In genomic region chr2:168145011-168145410, GRCh38 we compare ENCODE assay signal across 19 cellular contexts.
"Had no signal": no experiment of that assay in that cellular context is flagged by ENCODE, and none has a peak within 500 bp of the region (broad histone marks: within the 10 kb centered on the region; RNA-seq: fewer than 3 reads in every experiment).

No MANE protein-coding gene starts in this region.

- H3K27ac Mint-ChIP-seq: progenitor cell of endocrine pancreas; stimulated activated naive B cell treated with anti-CD40 and anti-IgM and Interleukin-4, amounts not matched to agents 10 μg/mL and 1 μg/mL and 100 μg/mL, for 72 hours; type B pancreatic cell had no signal

- ATAC-seq: naive thymus-derived CD8-positive, alpha-beta T cell; right lobe of liver; stimulated activated naive B cell treated with anti-CD40 and anti-IgM and Interleukin-4, amounts not matched to agents 10 μg/mL and 1 μg/mL and 100 μg/mL, for 72 hours; stimulated activated naive CD8-positive, alpha-beta T cell treated with anti-CD3 and anti-CD28 coated beads, Interleukin-15, amount 100 ng/mL, for 72 hours had no signal

- H3K27me3 Mint-ChIP-seq: naive thymus-derived CD8-positive, alpha-beta T cell; progenitor cell of endocrine pancreas; stimulated activated naive B cell treated with anti-CD40 and anti-IgM and Interleukin-4, amounts not matched to agents 10 μg/mL and 1 μg/mL and 100 μg/mL, for 72 hours; stimulated activated naive CD8-positive, alpha-beta T cell treated with anti-CD3 and anti-CD28 coated beads, Interleukin-15, amount 100 ng/mL, for 72 hours; type B pancreatic cell had no signal

- H3K27ac ChIP-seq: coronary artery, ovary, right lobe of liver, spleen, thoracic aorta had no signal

- H3K27me3 ChIP-seq: ovary, right lobe of liver, spleen had no signal

- H3K4me3 Mint-ChIP-seq: immature natural killer cell; naive thymus-derived CD8-positive, alpha-beta T cell; neural crest cell; stimulated activated naive B cell treated with anti-CD40 and anti-IgM and Interleukin-4, amounts not matched to agents 10 μg/mL and 1 μg/mL and 100 μg/mL, for 72 hours; stimulated activated naive CD8-positive, alpha-beta T cell treated with anti-CD3 and anti-CD28 coated beads, Interleukin-15, amount 100 ng/mL, for 72 hours; type B pancreatic cell had no signal

- H3K9me3 ChIP-seq: ovary, right lobe of liver, spleen, thoracic aorta had no signal

- DNase-seq: central memory CD4-positive, alpha-beta T cell; effector CD8-positive, alpha-beta T cell; immature natural killer cell; mesendoderm; naive thymus-derived CD8-positive, alpha-beta T cell; nucleus accumbens; ovary; right lobe of liver; spleen; stimulated activated CD4-positive, alpha-beta T cell treated with anti-CD3 and anti-CD28 coated beads, Interleukin-15, amount 100 ng/mL, for 24 hours; stimulated activated CD4-positive, alpha-beta T cell treated with anti-CD3 and anti-CD28 coated beads, Interleukin-1b, Interleukin-23, amount 100 ng/mL, for 48 hours; stimulated activated CD4-positive, alpha-beta T cell treated with anti-CD3 and anti-CD28 coated beads, Interleukin-4, amount 100 ng/mL, for 24 hours; stimulated activated naive B cell treated with anti-CD40 and anti-IgM and Interleukin-4, amounts not matched to agents 10 μg/mL and 1 μg/mL and 100 μg/mL, for 72 hours; stimulated activated naive CD8-positive, alpha-beta T cell treated with anti-CD3 and anti-CD28 coated beads, Interleukin-15, amount 100 ng/mL, for 72 hours had no signal

- H3K36me3 ChIP-seq: ovary, right lobe of liver, thoracic aorta had no signal

- H3K4me3 ChIP-seq: coronary artery, ovary, right lobe of liver, spleen, thoracic aorta had no signal

- H3K4me1 Mint-ChIP-seq: stimulated activated naive B cell treated with anti-CD40 and anti-IgM and Interleukin-4, amounts not matched to agents 10 μg/mL and 1 μg/mL and 100 μg/mL, for 72 hours had no signal
